12 cellular contexts compared by ENCODE assay signal in genomic region chr3:49607796-49608195, GRCh38. TPM values are rescaled to one million over a fixed set of nuclear protein-coding genes. Genes with fewer than 3 reads are reported as not detected.
DNase-seq lines count a peak whose midpoint lies in the region; ATAC-seq and TF ChIP-seq lines count a peak whose summit lies in the region.
"Had no signal": no experiment of that assay in that cellular context is flagged by ENCODE, and none has a peak within 500 bp of the region (broad histone marks: within the 10 kb centered on the region; RNA-seq: fewer than 3 reads in every experiment).

No MANE protein-coding gene starts in this region.

- H3K4me1 Mint-ChIP-seq in glutamatergic neuron (ENCODE audit: low read depth, unreplicated experiment) (peaks cover 18% of the 10 kb centered on the region), WTC11 (no peaks in the 10 kb centered on the region)
- peaks cover 7 to 11% of the 10 kb centered on the region in 2 donors for H3K4me1 Mint-ChIP-seq in natural killer cell treated with Interleukin-12 subunit alpha and Interleukin-12 subunit beta and Interleukin-15 and Interleukin-18, amount 100 ng/mL, for 72 hours (ENCODE audit: low read depth in 2 of 2)
- H3K4me1 Mint-ChIP-seq: IgD-negative memory B cell had no signal

- H3K27me3 ChIP-seq in cardiac muscle cell: no peaks in the 10 kb centered on the region
- H3K27me3 ChIP-seq in left ventricle myocardium inferior (ENCODE audit: low read depth): no peaks in the 10 kb centered on the region
- no peaks in the 10 kb centered on the region for H3K27me3 ChIP-seq in WERI-Rb-1 (ENCODE audit: insufficient read depth, low read depth, severe bottlenecking)

- intact Hi-C loops in left ventricle myocardium inferior (cut with micrococcal nuclease): no loop called here

- peak; percentile 37 for TF ChIP-seq CTCF in cardiac muscle cell (IDR thresholded peaks at IDR 0.05; ENCODE audit: low read depth, low read length)
- TF ChIP-seq CTCF in left ventricle myocardium inferior (IDR thresholded peaks at IDR 0.05; ENCODE audit: borderline replicate concordance): no peak
- TF ChIP-seq CTCF in WERI-Rb-1 (IDR thresholded peaks at IDR 0.05; ENCODE audit: low read depth, low read length): peak; percentile 50
- TF ChIP-seq CTCF in glutamatergic neuron (IDR thresholded peaks at IDR 0.05; ENCODE audit: partially characterized antibody, unreplicated experiment): peak; percentile 56
- TF ChIP-seq CTCF in WTC11 (IDR thresholded peaks at IDR 0.05): no peak; the same call in 1 of the 2 replicates

- H3K9me3 Mint-ChIP-seq in glutamatergic neuron (ENCODE audit: unreplicated experiment) (peaks cover 9% of the 10 kb centered on the region), WTC11 (peaks cover 11% of the 10 kb centered on the region)
- no peaks in the 10 kb centered on the region for H3K9me3 Mint-ChIP-seq in natural killer cell treated with Interleukin-12 subunit alpha and Interleukin-12 subunit beta and Interleukin-15 and Interleukin-18, amount 100 ng/mL, for 72 hours

- H3K27ac ChIP-seq in cardiac muscle cell (no peak overlapping the region), left ventricle myocardium inferior (replicated peaks) (no peak overlapping the region), WERI-Rb-1 (no peak overlapping the region)

- H3K27ac Mint-ChIP-seq in glutamatergic neuron (ENCODE audit: unreplicated experiment): no peak overlapping the region
- no peak overlapping the region for H3K27ac Mint-ChIP-seq in WTC11
- H3K27ac Mint-ChIP-seq in natural killer cell treated with Interleukin-12 subunit alpha and Interleukin-12 subunit beta and Interleukin-15 and Interleukin-18, amount 100 ng/mL, for 72 hours: no peak overlapping the region
- H3K27ac Mint-ChIP-seq: IgD-negative memory B cell; stimulated activated naive CD8-positive, alpha-beta T cell treated with anti-CD3 and anti-CD28 coated beads, Interleukin-15, Interleukin-2, amounts not matched to agents 100 ng/mL and 50 ng/mL, for 24 hours had no signal

- H3K27me3 Mint-ChIP-seq in glutamatergic neuron (ENCODE audit: unreplicated experiment): no peaks in the 10 kb centered on the region
- H3K27me3 Mint-ChIP-seq in WTC11 (ENCODE audit: low read depth): no peaks in the 10 kb centered on the region
- no peaks in the 10 kb centered on the region for H3K27me3 Mint-ChIP-seq in natural killer cell treated with Interleukin-12 subunit alpha and Interleukin-12 subunit beta and Interleukin-15 and Interleukin-18, amount 100 ng/mL, for 72 hours
- H3K27me3 Mint-ChIP-seq: IgD-negative memory B cell; stimulated activated naive CD8-positive, alpha-beta T cell treated with anti-CD3 and anti-CD28 coated beads, Interleukin-15, Interleukin-2, amounts not matched to agents 100 ng/mL and 50 ng/mL, for 24 hours had no signal

- DNase-seq in cardiac muscle cell (ENCODE audit: low read depth in 1 of 2, low spot score in 1 of 2) (no peak), left ventricle myocardium inferior (no peak), WERI-Rb-1 (no peak), glutamatergic neuron (no peak), WTC11 (ENCODE audit: low spot score) (no peak), SIG-M5 (lab: John Stamatoyannopoulos, UW) (no peak)
- DNase-seq in natural killer cell treated with Interleukin-12 subunit alpha and Interleukin-12 subunit beta and Interleukin-15 and Interleukin-18, amount 100 ng/mL, for 72 hours (ENCODE audit: low spot score): no peak
- DNase-seq: ACHN, OCI-M1 had no signal

- H3K9me3 ChIP-seq in cardiac muscle cell (ENCODE audit: low read depth) (no peaks in the 10 kb centered on the region), left ventricle myocardium inferior (replicated peaks) (peaks cover 7% of the 10 kb centered on the region), WERI-Rb-1 (ENCODE audit: severe bottlenecking) (no peaks in the 10 kb centered on the region)

- H3K36me3 Mint-ChIP-seq in glutamatergic neuron (ENCODE audit: unreplicated experiment) (peaks cover 11% of the 10 kb centered on the region), WTC11 (peaks cover 4% of the 10 kb centered on the region; the same call in 1 of the 2 replicates)
- H3K36me3 Mint-ChIP-seq in natural killer cell treated with Interleukin-12 subunit alpha and Interleukin-12 subunit beta and Interleukin-15 and Interleukin-18, amount 100 ng/mL, for 72 hours: no peaks in the 10 kb centered on the region

- H3K4me3 Mint-ChIP-seq in glutamatergic neuron (ENCODE audit: unreplicated experiment): no peak overlapping the region
- no peak overlapping the region for H3K4me3 Mint-ChIP-seq in WTC11
- no peak overlapping the region for H3K4me3 Mint-ChIP-seq in natural killer cell treated with Interleukin-12 subunit alpha and Interleukin-12 subunit beta and Interleukin-15 and Interleukin-18, amount 100 ng/mL, for 72 hours
- H3K4me3 Mint-ChIP-seq: stimulated activated naive CD8-positive, alpha-beta T cell treated with anti-CD3 and anti-CD28 coated beads, Interleukin-15, Interleukin-2, amounts not matched to agents 100 ng/mL and 50 ng/mL, for 24 hours had no signal

- H3K36me3 ChIP-seq in cardiac muscle cell (no peaks in the 10 kb centered on the region), left ventricle myocardium inferior (no peaks in the 10 kb centered on the region), WERI-Rb-1 (no peaks in the 10 kb centered on the region)

- CTCF ChIA-PET in WTC11 (lab: Charles Lee): interaction anchor here (1.1 kb wide), 1 partner anchor 64 kb away, joined by 3 read pairs; no protein-coding TSS in a partner anchor

- POLR2A ChIA-PET in WTC11 (lab: Charles Lee): no interaction called here

- H3K4me1 ChIP-seq in cardiac muscle cell (ENCODE audit: low read depth) (no peaks in the 10 kb centered on the region), left ventricle myocardium inferior (peaks cover 18% of the 10 kb centered on the region)

- no peak for ATAC-seq in HG02840 (IDR thresholded peaks at IDR 0.05; ENCODE audit: low FRiP score, unreplicated experiment)
- ATAC-seq in WTC11: no peak
- no peak for ATAC-seq in natural killer cell treated with Interleukin-12 subunit alpha and Interleukin-12 subunit beta and Interleukin-15 and Interleukin-18, amount 100 ng/mL, for 72 hours

- H3K4me3 ChIP-seq in cardiac muscle cell (no peak overlapping the region), left ventricle myocardium inferior (no peak overlapping the region), WERI-Rb-1 (ENCODE audit: low read depth, low read length) (no peak overlapping the region)

TF ChIP-seq in WTC11, 78 proteins besides CTCF, POLR2A, EP300 and RAD21 (continues in another document):
- TF ChIP-seq ZNF423 (CRISPR knock-in tag; IDR thresholded peaks at IDR 0.05) (no peak), USF2 (CRISPR knock-in tag; IDR thresholded peaks at IDR 0.05) (no peak), ZBTB21 (CRISPR knock-in tag; IDR thresholded peaks at IDR 0.05; ENCODE audit: borderline replicate concordance) (no peak), RELA (CRISPR knock-in tag; IDR thresholded peaks at IDR 0.05; ENCODE audit: borderline replicate concordance) (no peak), FOXP4 (CRISPR knock-in tag; IDR thresholded peaks at IDR 0.05) (no peak)

RNA-seq across cellular contexts. Expression of gene BSN, which starts 53.5 kb away (rescaled TPM):
- total RNA-seq in cardiac muscle cell (1.9 and 2.1 TPM in 2 replicates), left ventricle myocardium inferior (0.55 TPM), glutamatergic neuron (ENCODE audit: unreplicated experiment) (46.9 TPM), WTC11 (2021) (1.7 to 2.8 TPM (median 2.4 TPM) in 3 replicates)
- polyA plus RNA-seq in cardiac muscle cell: 1.2 and 1.6 TPM in 2 replicates
- total RNA-seq in natural killer cell treated with Interleukin-12 subunit alpha and Interleukin-12 subunit beta and Interleukin-15 and Interleukin-18, amount 100 ng/mL, for 72 hours: under 1 TPM; 0.39 to 0.59 TPM

Comparison
In these comparisons a context has a peak if more than half of its experiments do, and no peak if none do; other contexts are left out.
1. CTCF ChIP-seq: peak in cardiac muscle cell (single experiment), WERI-Rb-1 (single experiment) and glutamatergic neuron (single experiment); none in left ventricle myocardium inferior (single experiment) and WTC11 (single experiment).
2. RNA of gene BSN, which starts 53.5 kb away (total RNA-seq): 46.9 TPM in glutamatergic neuron (single experiment); 1.7 to 2.8 TPM in WTC11, 1.9 to 2.1 TPM in cardiac muscle cell, 0.39 to 0.59 TPM in natural killer cell treated with Interleukin-12 subunit alpha and Interleukin-12 subunit beta and Interleukin-15 and Interleukin-18, amount 100 ng/mL, for 72 hours and 0.55 TPM in left ventricle myocardium inferior (single experiment); every median in the first group is over 10 times any median in the second.